ENCODE assay signal across 13 cellular contexts in the genomic region with DNA sequence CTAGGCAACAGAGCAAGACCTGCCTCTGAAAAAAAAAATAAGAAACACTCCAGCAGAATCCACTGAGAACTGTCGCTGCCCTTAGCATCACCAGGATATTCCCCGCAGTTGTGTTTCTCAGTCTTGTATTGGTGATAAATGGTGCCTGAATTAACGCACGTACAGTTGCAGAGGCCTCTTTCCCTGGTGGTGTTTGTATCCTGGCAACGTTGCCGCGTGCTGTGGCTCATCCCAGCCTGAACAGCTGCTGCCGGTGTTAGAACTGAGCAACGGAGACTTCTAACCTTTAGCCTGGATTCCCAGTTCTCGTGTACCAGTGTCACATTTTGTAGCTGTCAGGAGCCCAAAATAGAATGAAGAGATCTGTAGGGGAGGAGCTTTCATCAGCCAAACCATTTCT. TPM values are rescaled to one million over a fixed set of nuclear protein-coding genes. Genes with fewer than 3 reads are reported as not detected.
A peak's percentile ranks its signal among the peaks of the same experiment; 100 is the strongest.
DNase-seq lines count a peak whose midpoint lies in the region; ATAC-seq lines count a peak whose summit lies in the region.
"Had no signal": no experiment of that assay in that cellular context is flagged by ENCODE, and none has a peak within 500 bp of the region (broad histone marks: within the 10 kb centered on the region; RNA-seq: fewer than 3 reads in every experiment).

No MANE protein-coding gene starts in this region.

- no peaks in the 10 kb centered on the region for H3K36me3 ChIP-seq in SJCRH30

- no peak for ATAC-seq in GM21717 (IDR thresholded peaks at IDR 0.05; ENCODE audit: unreplicated experiment)
- no peak for ATAC-seq in T-helper 17 cell
- ATAC-seq: activated CD8-positive, alpha-beta T cell treated with anti-CD3 and anti-CD28 coated beads, Interleukin-2, amount 10 ng/mL, durations not matched to agents 7 days and 5 days had no signal

- peaks cover 40% of the 10 kb centered on the region for H3K4me1 Mint-ChIP-seq in T-helper 17 cell

- H3K4me3 Mint-ChIP-seq in T-helper 17 cell: no peak overlapping the region
- H3K4me3 Mint-ChIP-seq: activated CD8-positive, alpha-beta T cell treated with anti-CD3 and anti-CD28 coated beads, Interleukin-2, amount 10 ng/mL, durations not matched to agents 7 days and 5 days had no signal

- no peak overlapping the region for H3K4me3 ChIP-seq in SJCRH30
- H3K4me3 ChIP-seq: BLaER1 treated with 17β-estradiol and CSF1 and Interleukin-3, amounts not matched to agents 10 nM and 100 nM had no signal

- peaks cover 9% of the 10 kb centered on the region for H3K4me1 ChIP-seq in SJCRH30

- H3K27me3 Mint-ChIP-seq in T-helper 17 cell: no peaks in the 10 kb centered on the region

- H3K36me3 Mint-ChIP-seq in T-helper 17 cell (ENCODE audit: low read depth): peaks cover 5% of the 10 kb centered on the region

- H3K27me3 ChIP-seq in SJCRH30: no peaks in the 10 kb centered on the region
- H3K27me3 ChIP-seq: BLaER1 treated with 17β-estradiol and CSF1 and Interleukin-3, amounts not matched to agents 10 nM and 100 nM had no signal

- no peak overlapping the region for H3K27ac Mint-ChIP-seq in T-helper 17 cell
- H3K27ac Mint-ChIP-seq: activated CD8-positive, alpha-beta T cell treated with anti-CD3 and anti-CD28 coated beads, Interleukin-2, amount 10 ng/mL, durations not matched to agents 7 days and 5 days had no signal

- no peak overlapping the region for H3K27ac ChIP-seq in SJCRH30
- H3K27ac ChIP-seq: BLaER1 treated with 17β-estradiol and CSF1 and Interleukin-3, amounts not matched to agents 10 nM and 100 nM had no signal

- no peaks in the 10 kb centered on the region for H3K9me3 ChIP-seq in SJCRH30 (replicated peaks)
- H3K9me3 ChIP-seq in T-helper 17 cell (ENCODE audit: control insufficient read depth, low read length, poor library complexity, severe bottlenecking): no peaks in the 10 kb centered on the region
- H3K9me3 ChIP-seq: BLaER1 treated with 17β-estradiol and CSF1 and Interleukin-3, amounts not matched to agents 10 nM and 100 nM had no signal

- intact Hi-C loops in cardiac septum (cut with DNase I): loop anchor here (2.0 kb wide), 1 partner anchor 49 kb away; a partner anchor contains a TSS

- DNase-seq in D341Med (ENCODE audit: low spot score) (peak; percentile 59), SJCRH30 (peak; percentile 66 to 73), cardiac septum (ENCODE audit: low spot score) (peak; percentile 84), pons (ENCODE audit: low spot score) (peak; percentile 17), T-helper 17 cell (no peak), putamen (ENCODE audit: low spot score) (no peak)
- DNase-seq in activated CD4-positive, alpha-beta T cell treated with anti-CD3 and anti-CD28 coated beads for 4 hours: no peak
- DNase-seq: activated CD8-positive, alpha-beta T cell treated with anti-CD3 and anti-CD28 coated beads, Interleukin-2, amount 10 ng/mL, durations not matched to agents 7 days and 5 days; KG1; kidney; stimulated activated CD4-positive, alpha-beta T cell treated with anti-CD3 and anti-CD28 coated beads, Interleukin-1b, Interleukin-23, amount 100 ng/mL, for 48 hours had no signal

RNA-seq across cellular contexts. Expression of a gene that starts 4.8 kb away (rescaled TPM):
- total RNA-seq in SJCRH30 (2014; rRNA removed; shearing (Covaris generic)): 1.1 and 1.2 TPM in 2 replicates
- total RNA-seq in cardiac septum: 20.1 TPM
- total RNA-seq in T-helper 17 cell: 1 to 10 TPM; 4.7 to 6.2 TPM

RNA-seq across cellular contexts. Expression of a gene that starts 49.3 kb away (rescaled TPM):
- 1.7 and 2.1 TPM in 2 replicates for total RNA-seq in SJCRH30 (2014; rRNA removed; shearing (Covaris generic))
- total RNA-seq in cardiac septum (12.6 TPM), T-helper 17 cell (1 to 10 TPM; 1.1 to 1.4 TPM)

Comparison
In these comparisons a context has a peak if more than half of its experiments do, and no peak if none do; other contexts are left out.
1. DNase-seq: peak in D341Med (single experiment), SJCRH30 (2 of 2), cardiac septum (single experiment) and pons (single experiment); none in activated CD4-positive, alpha-beta T cell treated with anti-CD3 and anti-CD28 coated beads for 4 hours (0 of 2), T-helper 17 cell (0 of 3) and putamen (single experiment).